In the genomic region with DNA sequence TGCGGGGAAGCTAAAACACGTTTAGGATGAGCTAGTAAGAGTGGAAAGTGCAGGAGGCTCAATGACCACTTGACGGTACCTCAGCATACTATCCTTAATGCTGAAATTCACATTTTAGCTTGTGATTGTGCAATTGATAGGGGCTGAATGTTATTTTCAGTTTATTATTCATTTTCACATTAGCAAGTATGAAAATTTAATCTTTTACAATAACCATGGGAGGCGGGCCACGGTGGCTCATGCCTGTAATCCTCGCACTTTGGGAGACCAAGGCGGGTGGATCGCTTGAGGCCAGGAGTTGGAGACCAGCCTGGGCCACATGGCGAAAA, we compare ENCODE assay signal across 8 cellular contexts. TPM values are rescaled to one million over a fixed set of nuclear protein-coding genes. Genes with fewer than 3 reads are reported as not detected.
DNase-seq lines count a peak whose midpoint lies in the region; ATAC-seq and TF ChIP-seq lines count a peak whose summit lies in the region.

No MANE protein-coding gene starts in this region.

- H3K9me3 ChIP-seq in DND-41 (ENCODE audit: insufficient read depth, low read length, severe bottlenecking), result no peaks in the 10 kb centered on the region
- no peaks in the 10 kb centered on the region for H3K9me3 ChIP-seq in Loucy (ENCODE audit: insufficient read depth, low read depth, low read length)
- no peaks in the 10 kb centered on the region for H3K9me3 ChIP-seq in endocrine pancreas (ENCODE audit: control insufficient read depth, low read length)
- H3K9me3 ChIP-seq in osteoblast (ENCODE audit: low read depth, low read length), result no peaks in the 10 kb centered on the region

- no peaks in the 10 kb centered on the region for H3K27me3 ChIP-seq in DND-41 (ENCODE audit: insufficient read depth, low read length, poor library complexity)
- H3K27me3 ChIP-seq in Loucy (ENCODE audit: insufficient read depth, low read length, poor library complexity, severe bottlenecking), result peaks cover 8% of the 10 kb centered on the region
- no peaks in the 10 kb centered on the region for H3K27me3 ChIP-seq in endocrine pancreas (ENCODE audit: control insufficient read depth, insufficient read depth, low read length)
- peaks cover 12% of the 10 kb centered on the region for H3K27me3 ChIP-seq in osteoblast (ENCODE audit: insufficient read depth, low read length)

- peak overlapping the region; percentile 48 for H3K27ac ChIP-seq in DND-41 (ENCODE audit: low read length)
- no peak overlapping the region for H3K27ac ChIP-seq in osteoblast (ENCODE audit: low read depth, low read length)

- in situ Hi-C loops in GM13976 (cut with MboI; ENCODE audit: low sequenced_read_pairs, unreplicated experiment), result no loop called here

- H4K20me1 ChIP-seq in DND-41 (ENCODE audit: insufficient read depth, low read length), result no peaks in the 10 kb centered on the region
- no peaks in the 10 kb centered on the region for H4K20me1 ChIP-seq in Loucy (ENCODE audit: insufficient read depth, low read length, poor library complexity, severe bottlenecking)
- H4K20me1 ChIP-seq in osteoblast (ENCODE audit: insufficient read depth, low read length), result no peaks in the 10 kb centered on the region

- H3K4me2 ChIP-seq in DND-41 (ENCODE audit: insufficient read depth, low read length) (peak overlapping the region; percentile 83), Loucy (ENCODE audit: low read depth, low read length, poor library complexity, severe bottlenecking) (peak overlapping the region; percentile 77), osteoblast (ENCODE audit: insufficient read depth, low read length) (peak overlapping the region; percentile 99)

- H3F3A ChIP-seq in Loucy (ENCODE audit: low read depth), result 0 out of 2 replicates have a peak, but pooled peaks cover 7% of the 10 kb centered on the region

- H3K79me2 ChIP-seq in DND-41 (ENCODE audit: insufficient read depth, low read length) (no peaks in the 10 kb centered on the region), Loucy (ENCODE audit: insufficient read depth, low read length) (no peaks in the 10 kb centered on the region), osteoblast (ENCODE audit: insufficient read depth, low read length) (no peaks in the 10 kb centered on the region)

- H3K9me2 ChIP-seq in Loucy (replicated peaks; ENCODE audit: low read depth, low read length), result no peaks in the 10 kb centered on the region

- H2AFZ ChIP-seq in DND-41 (ENCODE audit: low read depth, low read length), result peak overlapping the region; percentile 84
- peak overlapping the region; percentile 95 for H2AFZ ChIP-seq in Loucy (ENCODE audit: low read length)
- H2AFZ ChIP-seq in osteoblast (ENCODE audit: low read length), result peak overlapping the region; percentile 97

- H3K4me1 ChIP-seq in DND-41 (ENCODE audit: insufficient read depth, low read length), result peaks cover 20% of the 10 kb centered on the region
- H3K4me1 ChIP-seq in Loucy (ENCODE audit: insufficient read depth, low read length, poor library complexity, severe bottlenecking), result peaks cover 12% of the 10 kb centered on the region
- peaks cover 5% of the 10 kb centered on the region for H3K4me1 ChIP-seq in endocrine pancreas (ENCODE audit: control insufficient read depth, insufficient read depth, low read length)
- H3K4me1 ChIP-seq in osteoblast (ENCODE audit: insufficient read depth, low read length), result peaks cover 4% of the 10 kb centered on the region

- DNase-seq in DND-41 (no peak), osteoblast (ENCODE audit: insufficient read length, low spot score, missing footprints) (no peak), H4 (ENCODE audit: low spot score) (no peak), NCI-H2107 treated with DMSO at 0.1 percent for 48 hours (lab: John Stamatoyannopoulos, UW; ENCODE audit: unreplicated experiment) (no peak), GM13976 (ENCODE audit: low spot score) (no peak)

- no peak for TF ChIP-seq CTCF in DND-41 (IDR thresholded peaks at IDR 0.05; ENCODE audit: borderline replicate concordance, extremely low read depth, low read length, poor library complexity, severe bottlenecking)
- no peak for TF ChIP-seq CTCF in Loucy (conservative IDR thresholded peaks at IDR 0.05; ENCODE audit: low read length)
- no peak for TF ChIP-seq CTCF in osteoblast (IDR thresholded peaks at IDR 0.05; ENCODE audit: extremely low read depth, low read depth, low read length)
- no peak for TF ChIP-seq CTCF in GM13976 (IDR thresholded peaks at IDR 0.05; ENCODE audit: borderline replicate concordance, control extremely low read depth, extremely low read depth, insufficient read depth, missing control alignments)

- ATAC-seq in DND-41 (ENCODE audit: insufficient read depth, low read depth) (no peak), HG03196 (IDR thresholded peaks at IDR 0.05; ENCODE audit: unreplicated experiment) (no peak)

- H3K9ac ChIP-seq in DND-41 (ENCODE audit: low read depth, low read length), result peak overlapping the region; percentile 73
- peak overlapping the region; percentile 53 for H3K9ac ChIP-seq in Loucy (ENCODE audit: low read depth, low read length, poor library complexity, severe bottlenecking)
- peak overlapping the region; percentile 58 for H3K9ac ChIP-seq in endocrine pancreas (ENCODE audit: control insufficient read depth, insufficient read depth, low read length)

- H3K36me3 ChIP-seq in DND-41 (ENCODE audit: insufficient read depth, low read length) (no peaks in the 10 kb centered on the region; the same call in 1 of the 2 replicates), Loucy (ENCODE audit: insufficient read depth, low read length) (no peaks in the 10 kb centered on the region), endocrine pancreas (ENCODE audit: control insufficient read depth, insufficient read depth, low read length) (no peaks in the 10 kb centered on the region), osteoblast (ENCODE audit: insufficient read depth, low read length) (no peaks in the 10 kb centered on the region)

- H3K4me3 ChIP-seq in DND-41 (ENCODE audit: low read depth in 1 of 2, low read length in 2 of 2), result peak overlapping the region; percentile 49 to 99; a peak in 3 of 4 replicates
- H3K4me3 ChIP-seq in Loucy (ENCODE audit: low read length, poor library complexity, severe bottlenecking), result peak overlapping the region; percentile 82
- H3K4me3 ChIP-seq in endocrine pancreas (ENCODE audit: control insufficient read depth, insufficient read depth, low read length), result peak overlapping the region; percentile 29
- H3K4me3 ChIP-seq in osteoblast (ENCODE audit: insufficient read depth, low read length), result peak overlapping the region; percentile 80

RNA-seq across cellular contexts. Expression of a gene that starts 22.1 kb away (rescaled TPM):
- total RNA-seq in osteoblast, result 12.7 and 16.8 TPM in 2 replicates
- total RNA-seq in H4 (2014; rRNA removed; shearing (Covaris generic)), result 132 and 151 TPM in 2 replicates

Comparison
In these comparisons a context has a peak if more than half of its experiments do, and no peak if none do; other contexts are left out.
1. H3K4me3 ChIP-seq: peak in every context shown above with its lines; median percentile 82 in Loucy; 80 in osteoblast; 74 in DND-41; 29 in endocrine pancreas.